Comparison of ENCODE assay signal across 16 cellular contexts in the genomic region with DNA sequence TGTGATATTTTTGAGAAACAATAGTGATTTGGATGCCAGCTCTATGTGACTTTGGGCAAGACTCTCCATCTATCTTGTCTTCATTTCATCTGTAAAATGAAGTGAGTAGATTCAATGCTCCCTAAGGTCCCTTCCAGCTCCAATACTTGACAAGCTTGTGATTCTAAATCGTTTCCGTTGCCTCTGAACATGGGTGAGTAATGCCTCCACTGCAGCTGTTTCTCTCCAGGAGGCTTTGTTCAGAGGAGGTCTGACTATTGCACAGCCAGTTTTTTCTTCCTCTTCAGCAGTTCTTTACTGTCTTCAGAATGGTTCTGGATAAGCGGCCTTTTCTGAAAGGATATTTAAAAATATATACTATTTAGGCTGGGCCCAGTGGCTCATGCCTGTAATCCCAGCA.
"Had no signal": no experiment of that assay in that cellular context is flagged by ENCODE, and none has a peak within 500 bp of the region (broad histone marks: within the 10 kb centered on the region; RNA-seq: fewer than 3 reads in every experiment).

No MANE protein-coding gene starts in this region.

- H3K9me3 Mint-ChIP-seq: activated naive CD4-positive, alpha-beta T cell treated with anti-CD3 and anti-CD28 coated beads, Interleukin-2, amount 10 ng/mL, durations not matched to agents 7 days and 5 days; natural killer cell treated with Interleukin-12 subunit alpha and Interleukin-12 subunit beta and Interleukin-15 and Interleukin-18, amount 100 ng/mL, for 72 hours had no signal

- DNase-seq: activated CD4-positive, alpha-beta T cell treated with anti-CD3 and anti-CD28 coated beads, Interleukin-2, amount 50 U/mL, for 48 hours; activated CD8-positive, alpha-beta memory T cell treated with anti-CD3 and anti-CD28 coated beads, Interleukin-2, amount 10 ng/mL, durations not matched to agents 7 days and 5 days; activated naive CD4-positive, alpha-beta T cell treated with anti-CD3 and anti-CD28 coated beads, Interleukin-2, amount 10 ng/mL, durations not matched to agents 7 days and 5 days; activated T-cell treated with anti-CD3 and anti-CD28 coated beads, Interleukin-2, amount 50 U/mL, for 1 hour; caudate nucleus; effector CD4-positive, alpha-beta T cell; hypothalamus; left ventricle myocardium inferior; mesendoderm; posterior cingulate gyrus; stimulated activated CD4-positive, alpha-beta T cell treated with anti-CD3 and anti-CD28 coated beads, Interleukin-4, amount 100 ng/mL, for 24 hours; stimulated activated naive CD4-positive, alpha-beta T cell treated with Interleukin-2 at 50 U/mL for 16 hours; substantia nigra; T-helper 9 cell had no signal

- ATAC-seq: activated CD8-positive, alpha-beta memory T cell treated with anti-CD3 and anti-CD28 coated beads, Interleukin-2, amount 10 ng/mL, durations not matched to agents 7 days and 5 days; natural killer cell treated with Interleukin-12 subunit alpha and Interleukin-12 subunit beta and Interleukin-15 and Interleukin-18, amount 100 ng/mL, for 72 hours had no signal

- H3K4me1 Mint-ChIP-seq: activated CD8-positive, alpha-beta memory T cell treated with anti-CD3 and anti-CD28 coated beads, Interleukin-2, amount 10 ng/mL, durations not matched to agents 7 days and 5 days; activated naive CD4-positive, alpha-beta T cell treated with anti-CD3 and anti-CD28 coated beads, Interleukin-2, amount 10 ng/mL, durations not matched to agents 7 days and 5 days had no signal

- H3K27ac Mint-ChIP-seq: activated CD8-positive, alpha-beta memory T cell treated with anti-CD3 and anti-CD28 coated beads, Interleukin-2, amount 10 ng/mL, durations not matched to agents 7 days and 5 days; activated naive CD4-positive, alpha-beta T cell treated with anti-CD3 and anti-CD28 coated beads, Interleukin-2, amount 10 ng/mL, durations not matched to agents 7 days and 5 days; activated T-helper 2 cell treated with anti-CD3 and anti-CD28 coated beads, Interferon-gamma antibody, Interleukin-2, Interleukin-4, amounts not matched to agents 10 μg/mL and 5 μg/mL and 100 μg/mL, durations not matched to agents 14 hours and 24 hours and 36 hours; natural killer cell treated with Interleukin-12 subunit alpha and Interleukin-12 subunit beta and Interleukin-15 and Interleukin-18, amount 100 ng/mL, for 72 hours had no signal

- H3K36me3 Mint-ChIP-seq: activated CD8-positive, alpha-beta memory T cell treated with anti-CD3 and anti-CD28 coated beads, Interleukin-2, amount 10 ng/mL, durations not matched to agents 7 days and 5 days had no signal

- H3K4me3 Mint-ChIP-seq: activated CD8-positive, alpha-beta memory T cell treated with anti-CD3 and anti-CD28 coated beads, Interleukin-2, amount 10 ng/mL, durations not matched to agents 7 days and 5 days; activated naive CD4-positive, alpha-beta T cell treated with anti-CD3 and anti-CD28 coated beads, Interleukin-2, amount 10 ng/mL, durations not matched to agents 7 days and 5 days; natural killer cell treated with Interleukin-12 subunit alpha and Interleukin-12 subunit beta and Interleukin-15 and Interleukin-18, amount 100 ng/mL, for 72 hours had no signal
